ENCODE assay signal across 10 cellular contexts in the genomic region with DNA sequence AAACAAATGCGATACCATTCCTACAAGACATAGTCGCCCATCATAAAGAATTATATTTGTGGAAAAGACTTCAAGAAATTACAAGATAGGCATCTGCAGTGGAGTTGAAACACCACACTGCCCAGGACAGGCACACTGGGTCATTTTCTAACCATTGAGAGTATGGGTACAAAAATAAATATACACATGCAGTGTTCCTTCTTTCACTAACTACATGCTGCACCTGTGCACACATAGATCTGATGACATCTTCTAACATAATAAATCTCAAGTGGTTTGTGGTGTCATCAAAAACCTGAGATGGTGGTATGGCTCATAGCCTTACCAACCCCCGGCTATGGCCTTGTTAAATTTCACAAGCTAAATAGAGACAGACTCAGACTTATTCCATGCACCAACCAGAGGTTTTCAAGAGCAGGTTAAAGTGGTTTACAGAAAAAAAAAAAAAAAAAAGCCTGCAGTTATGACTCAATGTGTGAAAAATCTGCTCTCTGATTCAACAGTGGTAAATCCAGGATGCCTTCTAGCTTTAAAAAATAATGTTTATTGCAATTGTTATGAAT. TPM values are rescaled to one million over a fixed set of nuclear protein-coding genes. Genes with fewer than 3 reads are reported as not detected.
DNase-seq lines count a peak whose midpoint lies in the region; ATAC-seq, FAIRE-seq and TF ChIP-seq lines count a peak whose summit lies in the region.
"Had no signal": no experiment of that assay in that cellular context is flagged by ENCODE, and none has a peak within 500 bp of the region (broad histone marks: within the 10 kb centered on the region; RNA-seq: fewer than 3 reads in every experiment).

No MANE protein-coding gene starts in this region.

- H3K4me1 Mint-ChIP-seq in activated naive CD4-positive, alpha-beta T cell treated with anti-CD3 and anti-CD28 coated beads for 36 hours (ENCODE audit: low read depth), result peaks cover 5% of the 10 kb centered on the region
- H3K4me1 Mint-ChIP-seq in CD8-positive, alpha-beta T cell (ENCODE audit: low read depth), result peaks cover 14% of the 10 kb centered on the region

- CTCF ChIA-PET in activated naive CD4-positive, alpha-beta T cell treated with anti-CD3 and anti-CD28 coated beads for 36 hours (lab: Charles Lee), result interaction anchor here (0.6 to 0.7 kb wide), 3 partner anchors 27 to 650 kb away, joined by 3 to 4 read pairs (median 3); no protein-coding TSS in a partner anchor
- CTCF ChIA-PET in GM12878 (lab: Yijun Ruan, JAX), result interaction anchor here (0.5 to 1.0 kb wide), 3 partner anchors 25 to 899 kb away, joined by 3 to 4 read pairs (median 3); no protein-coding TSS in a partner anchor
- CTCF ChIA-PET in CD8-positive, alpha-beta T cell (lab: Charles Lee), result no interaction called here

- H3K4me3 Mint-ChIP-seq in activated naive CD4-positive, alpha-beta T cell treated with anti-CD3 and anti-CD28 coated beads for 36 hours, result no peak overlapping the region
- H3K4me3 Mint-ChIP-seq in CD8-positive, alpha-beta T cell, result no peak overlapping the region
- H3K4me3 Mint-ChIP-seq: CD4-positive, CD25-positive, alpha-beta regulatory T cell had no signal

- in situ Hi-C loops in GM12878 (cut with MboI), result no loop called here

- peaks cover 2% of the 10 kb centered on the region; the same call in 1 of the 2 replicates for H3K4me1 ChIP-seq in GM12878 (ENCODE audit: control insufficient read depth, insufficient read depth, low read length)
- H3K4me1 ChIP-seq in CD8-positive, alpha-beta T cell (ENCODE audit: insufficient read depth, low read length), result peaks cover 5% of the 10 kb centered on the region
- H3K4me1 ChIP-seq: testis had no signal

- no peak overlapping the region for H3K4me2 ChIP-seq in GM12878 (ENCODE audit: control insufficient read depth, insufficient read depth)

- no peaks in the 10 kb centered on the region for H3K27me3 ChIP-seq in GM12878 (replicated peaks in 1 of 2; ENCODE audit: control insufficient read depth in 2 of 2, insufficient read depth in 2 of 2, low read length in 1 of 2)
- H3K27me3 ChIP-seq in CD8-positive, alpha-beta T cell (ENCODE audit: insufficient read depth, low read length), result no peaks in the 10 kb centered on the region
- H3K27me3 ChIP-seq: testis had no signal

- no peak for TF ChIP-seq POLR2A in GM12878 (IDR thresholded peaks at IDR 0.05; ENCODE audit: low read depth, low read length)

- BruUV-seq in GM12878 (replicated peaks; lab: Mats Ljungman, UMichigan), result no TSS peak

- no peak for DNase-seq in activated naive CD4-positive, alpha-beta T cell treated with anti-CD3 and anti-CD28 coated beads, Interleukin-2, amount 50 U/mL, for 72 hours (ENCODE audit: low spot score in 2 of 2)
- DNase-seq in activated naive CD4-positive, alpha-beta T cell treated with anti-CD3 and anti-CD28 coated beads for 36 hours, result no peak
- DNase-seq in NCI-H1694 treated with DMSO at 0.1 percent for 48 hours (lab: John Stamatoyannopoulos, UW) (peak; percentile 78), GM12878 (ENCODE audit: low read depth, low spot score) (no peak), HUDEP-2 (lab: John Stamatoyannopoulos, UW; ENCODE audit: unreplicated experiment in 76 of 76) (no peak), globus pallidus (ENCODE audit: low spot score) (no peak)
- DNase-seq in CD8-positive, alpha-beta T cell, result no peak
- DNase-seq: CD4-positive, CD25-positive, alpha-beta regulatory T cell; testis had no signal

- RAD21 ChIA-PET in GM12878 (lab: Charles Lee; ENCODE audit: unreplicated experiment), result interaction anchor here (0.6 to 1.0 kb wide), 3 partner anchors 26 to 465 kb away, joined by 3 to 4 read pairs (median 4); no protein-coding TSS in a partner anchor

- TF ChIP-seq CTCF in GM12878 (IDR thresholded peaks at IDR 0.05 in 2 of 3, conservative IDR thresholded peaks at IDR 0.05 in 1 of 3; ENCODE audit: control insufficient read depth in 2 of 3, extremely low read depth in 1 of 3, insufficient read depth in 1 of 3, low read depth in 3 of 3, low read length in 3 of 3), result no peak
- TF ChIP-seq CTCF in CD8-positive, alpha-beta T cell (IDR thresholded peaks at IDR 0.05), result no peak

- ATAC-seq in activated naive CD4-positive, alpha-beta T cell treated with anti-CD3 and anti-CD28 coated beads, Interleukin-2, amount 50 U/mL, for 72 hours, result peak; percentile 28 to 73
- ATAC-seq in GM12878 (peak; percentile 13), HG03439 (IDR thresholded peaks at IDR 0.05; ENCODE audit: unreplicated experiment) (no peak)
- no peak for ATAC-seq in CD8-positive, alpha-beta T cell

- no peaks in the 10 kb centered on the region for H3K36me3 ChIP-seq in GM12878 (ENCODE audit: control insufficient read depth in 2 of 2, insufficient read depth in 2 of 2, low read length in 1 of 2)
- no peaks in the 10 kb centered on the region for H3K36me3 ChIP-seq in CD8-positive, alpha-beta T cell (ENCODE audit: insufficient read depth, low read length)

- SMC1A ChIA-PET in GM12878 (lab: Charles Lee; ENCODE audit: uncharacterized antibody, unreplicated experiment), result interaction anchor here (0.6 to 1.4 kb wide), 4 partner anchors 8 to 40 kb away, joined by 3 to 5 read pairs (median 3); no protein-coding TSS in a partner anchor

- H3K79me2 ChIP-seq in GM12878 (ENCODE audit: control insufficient read depth, insufficient read depth, low read length), result no peaks in the 10 kb centered on the region

- no peak for TF ChIP-seq EP300 in GM12878 (IDR thresholded peaks at IDR 0.05; ENCODE audit: borderline replicate concordance in 1 of 2, control insufficient read depth in 1 of 2, low read depth in 2 of 2, low read length in 2 of 2)

- H3K9me3 Mint-ChIP-seq in activated naive CD4-positive, alpha-beta T cell treated with anti-CD3 and anti-CD28 coated beads, Interleukin-2, amount 50 U/mL, for 72 hours, result no peaks in the 10 kb centered on the region
- H3K9me3 Mint-ChIP-seq in activated naive CD4-positive, alpha-beta T cell treated with anti-CD3 and anti-CD28 coated beads for 36 hours, result no peaks in the 10 kb centered on the region
- H3K9me3 Mint-ChIP-seq in CD8-positive, alpha-beta T cell, result no peaks in the 10 kb centered on the region

- POLR2A ChIA-PET in GM12878 (lab: Charles Lee), result interaction anchor here (0.6 kb wide), 1 partner anchor 1101 kb away, joined by 4 read pairs; no protein-coding TSS in a partner anchor
- POLR2A ChIA-PET in CD8-positive, alpha-beta T cell (lab: Charles Lee), result no interaction called here

- peaks cover 26% of the 10 kb centered on the region for H3K27me3 Mint-ChIP-seq in activated naive CD4-positive, alpha-beta T cell treated with anti-CD3 and anti-CD28 coated beads for 36 hours (ENCODE audit: low read depth)
- peaks cover 25% of the 10 kb centered on the region for H3K27me3 Mint-ChIP-seq in CD8-positive, alpha-beta T cell (ENCODE audit: low read depth)

- H2AFZ ChIP-seq in GM12878 (ENCODE audit: control insufficient read depth, low read depth, low read length), result no peak overlapping the region

- no peaks in the 10 kb centered on the region for H3K9me3 ChIP-seq in GM12878 (replicated peaks; ENCODE audit: control insufficient read depth, insufficient read depth, low read length)
- H3K9me3 ChIP-seq in CD8-positive, alpha-beta T cell (ENCODE audit: low read length), result no peaks in the 10 kb centered on the region
- H3K9me3 ChIP-seq: testis had no signal

- no peak overlapping the region for H3K27ac ChIP-seq in GM12878 (ENCODE audit: control insufficient read depth, insufficient read depth)
- H3K27ac ChIP-seq in CD8-positive, alpha-beta T cell (ENCODE audit: low read depth, low read length), result no peak overlapping the region
- H3K27ac ChIP-seq: testis had no signal

- FAIRE-seq in GM12878 (lab: Jason Lieb, UNC), result no peak

- 45% methylated on average over 3 of the region's 3 CpGs for WGBS in GM12878 (ENCODE audit: insufficient coverage, insufficient replicate concordance, low lambda C conversion rate, missing lambda C conversion rate)

- H3K36me3 Mint-ChIP-seq in activated naive CD4-positive, alpha-beta T cell treated with anti-CD3 and anti-CD28 coated beads, Interleukin-2, amount 50 U/mL, for 72 hours, result peaks cover 0 to 5% of the 10 kb centered on the region in 2 donors
- H3K36me3 Mint-ChIP-seq in activated naive CD4-positive, alpha-beta T cell treated with anti-CD3 and anti-CD28 coated beads for 36 hours (ENCODE audit: low read depth), result no peaks in the 10 kb centered on the region
- peaks cover 2% of the 10 kb centered on the region for H3K36me3 Mint-ChIP-seq in CD8-positive, alpha-beta T cell
- H3K36me3 Mint-ChIP-seq: CD4-positive, CD25-positive, alpha-beta regulatory T cell had no signal

- no peak overlapping the region for H3K4me3 ChIP-seq in GM12878
- no peak overlapping the region for H3K4me3 ChIP-seq in CD8-positive, alpha-beta T cell (ENCODE audit: low read depth, low read length)
- H3K4me3 ChIP-seq: testis had no signal

- no peak for TF ChIP-seq RAD21 in GM12878 (IDR thresholded peaks at IDR 0.05; ENCODE audit: insufficient read depth, low read depth, low read length)

- H3K9ac ChIP-seq in GM12878 (ENCODE audit: control insufficient read depth, insufficient read depth, low read length), result no peak overlapping the region

- intact Hi-C loops in activated naive CD4-positive, alpha-beta T cell treated with anti-CD3 and anti-CD28 coated beads for 36 hours (cut with micrococcal nuclease), result loop anchor here (10.0 kb wide), 1 partner anchor 968 kb away; no protein-coding TSS in a partner anchor
- intact Hi-C loops in GM12878 (cut with micrococcal nuclease; ENCODE audit: unreplicated experiment), result no loop called here
- intact Hi-C loops in CD8-positive, alpha-beta T cell (cut with DNase I, micrococcal nuclease), result no loop called here

- H4K20me1 ChIP-seq in GM12878 (ENCODE audit: control insufficient read depth, insufficient read depth), result no peaks in the 10 kb centered on the region

- no peak overlapping the region for H3K27ac Mint-ChIP-seq in activated naive CD4-positive, alpha-beta T cell treated with anti-CD3 and anti-CD28 coated beads, Interleukin-2, amount 50 U/mL, for 72 hours
- no peak overlapping the region for H3K27ac Mint-ChIP-seq in activated naive CD4-positive, alpha-beta T cell treated with anti-CD3 and anti-CD28 coated beads for 36 hours
- H3K27ac Mint-ChIP-seq in CD8-positive, alpha-beta T cell, result no peak overlapping the region
- H3K27ac Mint-ChIP-seq: CD4-positive, CD25-positive, alpha-beta regulatory T cell had no signal

RNA-seq across cellular contexts. Expression of gene NFIB, which starts 12.4 kb away (rescaled TPM):
- not detected for total RNA-seq in activated naive CD4-positive, alpha-beta T cell treated with anti-CD3 and anti-CD28 coated beads, Interleukin-2, amount 50 U/mL, for 72 hours
- not detected for total RNA-seq in activated naive CD4-positive, alpha-beta T cell treated with anti-CD3 and anti-CD28 coated beads for 36 hours
- total RNA-seq in GM12878 (2013; cell fraction: nucleolus; rRNA removed), result 0.10 TPM in 1 of 2 replicates, not detected in the other
- total RNA-seq in GM12878 (2014; rRNA removed) (under 0.01 and 0.11 TPM in 2 replicates), GM12878 (2014; rRNA removed; fragmentation: Illumina TruSeq; extraction: Trizol) (0.04 TPM in 1 of 2 replicates, not detected in the other), GM12878 (2021) (0.16 and 0.18 TPM in 2 replicates)
- not detected for polyA plus RNA-seq in GM12878 (2011; ENCODE audit: low read depth)
- polyA plus RNA-seq in GM12878 (2011; rRNA removed) (0.05 and 0.06 TPM in 2 replicates), GM12878 (2014; fragmentation: Illumina TruSeq; extraction: Trizol) (0.01 TPM in 1 of 2 replicates, not detected in the other), GM12878 (2014; fragmentation: Nextera tagmentation; extraction: Ambion mirVana) (not detected), GM12878 (2014; rRNA removed) (not detected in 2 replicates), GM12878 (2016; fragmentation: Nextera tagmentation; extraction: Ambion mirVana) (under 1 TPM; 0.14 to 0.19 TPM)
- 0.01 and 0.15 TPM in 2 replicates for polyA plus RNA-seq in GM12878 (2011; cell fraction: cytosol; rRNA removed)
- polyA plus RNA-seq in GM12878 (2011; cell fraction: nucleus; rRNA removed), result 0.10 and 0.27 TPM in 2 replicates
- polyA plus RNA-seq in GM12878 (2012), result 0.03 and 0.06 TPM in 2 replicates
- polyA minus RNA-seq in GM12878 (2011; rRNA and poly(A)+ RNA removed), result 0.22 TPM in 1 of 2 replicates, not detected in the other
- 0.27 TPM in 1 of 2 replicates, not detected in the other for polyA minus RNA-seq in GM12878 (2011; cell fraction: cytosol; rRNA and poly(A)+ RNA removed)
- polyA minus RNA-seq in GM12878 (2011; cell fraction: nucleus; rRNA and poly(A)+ RNA removed), result 0.36 and 0.48 TPM in 2 replicates
- total RNA-seq in CD8-positive, alpha-beta T cell, result not detected
- polyA plus RNA-seq: CD4-positive, CD25-positive, alpha-beta regulatory T cell had no signal

Comparison
In these comparisons a context has a peak if more than half of its experiments do, and no peak if none do; other contexts are left out.
1. ATAC-seq: peak in activated naive CD4-positive, alpha-beta T cell treated with anti-CD3 and anti-CD28 coated beads, Interleukin-2, amount 50 U/mL, for 72 hours (2 of 2) and GM12878 (single experiment); none in CD8-positive, alpha-beta T cell (single experiment) and HG03439 (single experiment).